Comparison of ENCODE assay signal across 1 cellular context in the genomic region with DNA sequence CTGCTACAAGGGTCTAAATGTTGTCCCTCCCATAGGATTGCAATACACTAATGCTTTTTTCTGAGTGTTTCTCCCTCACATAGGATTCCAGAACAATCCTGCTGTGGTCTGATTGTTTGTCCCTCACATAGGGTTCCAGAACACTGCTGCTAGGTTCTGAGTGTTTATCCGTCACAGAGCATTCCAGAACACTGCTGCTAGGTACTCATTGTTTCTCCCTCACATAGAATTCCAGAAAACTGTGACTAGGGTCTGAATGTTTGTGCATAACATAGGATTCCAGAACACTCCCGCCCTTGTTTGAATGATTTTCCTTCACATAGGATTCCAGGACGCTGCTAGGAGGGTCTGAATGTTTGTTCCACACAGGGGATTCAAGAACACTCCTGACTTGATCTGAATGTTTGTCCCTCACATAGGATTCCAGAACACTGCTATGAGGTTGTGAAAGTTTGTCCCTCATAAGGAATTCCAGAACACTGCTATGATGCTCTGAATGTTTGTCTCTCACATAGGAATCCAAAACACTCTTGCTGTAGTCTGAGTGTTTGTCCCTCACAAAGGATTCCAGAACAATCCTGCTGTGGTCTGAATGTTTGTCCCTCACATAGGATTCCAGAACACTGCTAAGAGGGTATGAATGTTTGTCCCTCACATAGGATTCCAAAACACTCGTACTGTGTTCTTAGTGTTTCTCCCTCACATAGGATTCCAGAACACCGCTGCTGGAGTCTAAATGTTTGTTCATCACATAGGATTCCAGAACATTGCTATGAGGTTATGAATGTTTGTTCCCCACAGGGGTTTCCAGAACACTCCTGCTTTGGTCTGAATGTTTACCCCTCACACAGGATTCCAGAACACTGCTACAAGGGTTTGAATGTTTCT.
TF ChIP-seq lines count a peak whose summit lies in the region.

No MANE protein-coding gene starts in this region.

TF ChIP-seq in A549, 52 proteins besides CTCF, POLR2A, EP300 and RAD21 (continued from another document):
- TF ChIP-seq NFE2L2 (conservative IDR thresholded peaks at IDR 0.05; ENCODE audit: low read length) (no peak), NPAS2 (CRISPR knock-in tag; IDR thresholded peaks at IDR 0.05; ENCODE audit: borderline replicate concordance) (no peak), ELK1 (IDR thresholded peaks at IDR 0.05; ENCODE audit: low read depth, low read length) (no peak), CBX2 (IDR thresholded peaks at IDR 0.05; ENCODE audit: borderline replicate concordance, low read depth) (no peak), HOXB13 (CRISPR knock-in tag; IDR thresholded peaks at IDR 0.05; ENCODE audit: low read depth) (no peak), NR3C1 (IDR thresholded peaks at IDR 0.05) (no peak), CHD2 (IDR thresholded peaks at IDR 0.05; ENCODE audit: low read length, partially characterized antibody) (no peak), CEBPB (IDR thresholded peaks at IDR 0.05) (no peak), CHD4 (IDR thresholded peaks at IDR 0.05; ENCODE audit: borderline replicate concordance) (no peak), FOSL2 (IDR thresholded peaks at IDR 0.05) (no peak), FOSL2 (CRISPR knock-in tag; IDR thresholded peaks at IDR 0.05) (no peak), GATA3 (IDR thresholded peaks at IDR 0.05; ENCODE audit: borderline replicate concordance) (no peak), ATOH8 (CRISPR knock-in tag; IDR thresholded peaks at IDR 0.05; ENCODE audit: low read depth) (no peak)
